ENCODE assay signal across 9 cellular contexts in the genomic region with DNA sequence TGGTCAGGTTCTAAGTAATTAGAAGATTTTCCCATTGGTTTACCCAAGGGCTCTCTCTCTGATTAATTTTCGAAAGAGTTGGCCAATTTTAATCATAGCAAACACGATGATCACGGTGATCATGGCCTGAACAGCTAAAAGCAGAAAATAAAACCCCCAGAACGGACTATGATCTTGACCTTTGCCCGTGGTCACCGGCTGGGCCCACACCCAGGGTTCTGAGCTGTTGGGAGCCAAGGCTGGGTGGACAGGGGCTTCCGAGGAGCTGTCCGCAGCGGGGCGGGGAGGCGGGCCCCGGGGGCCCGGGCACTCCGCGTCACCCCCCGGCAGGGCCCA. TPM values are rescaled to one million over a fixed set of nuclear protein-coding genes. Genes with fewer than 3 reads are reported as not detected.
DNase-seq lines count a peak whose midpoint lies in the region; ATAC-seq, FAIRE-seq and TF ChIP-seq lines count a peak whose summit lies in the region.
"Had no signal": no experiment of that assay in that cellular context is flagged by ENCODE, and none has a peak within 500 bp of the region (broad histone marks: within the 10 kb centered on the region; RNA-seq: fewer than 3 reads in every experiment).

No MANE protein-coding gene starts in this region.

- H3K9ac ChIP-seq in H9 (ENCODE audit: extremely low read depth, insufficient read length, low read length) (no peak overlapping the region), kidney (ENCODE audit: low read length in 2 of 2) (peak overlapping the region in 1 of 2 donors; percentile 10)

- H2BK15ac ChIP-seq in H9 (ENCODE audit: low read depth, low read length): no peak overlapping the region

- no peak overlapping the region for H2AK5ac ChIP-seq in H9 (ENCODE audit: insufficient read length, low read length)

- peak overlapping the region in 1 of 2 donors; percentile 57 for H3K4me3 ChIP-seq in kidney (ENCODE audit: low read length in 2 of 2)

- H3T11ph ChIP-seq in H9 (ENCODE audit: low read length): no peak overlapping the region

- H4K5ac ChIP-seq in H9 (ENCODE audit: insufficient read length, low read depth, low read length): no peak overlapping the region

- H4K91ac ChIP-seq in H9 (ENCODE audit: insufficient read length, low read depth, low read length): no peak overlapping the region

- no peak overlapping the region for H2BK20ac ChIP-seq in H9 (ENCODE audit: low read depth, low read length, poor library complexity, severe bottlenecking)

- no peak overlapping the region for H2BK5ac ChIP-seq in H9 (ENCODE audit: insufficient read length, low read length)

- TF ChIP-seq CTCF in H9 (conservative IDR thresholded peaks at IDR 0.05): no peak
- TF ChIP-seq CTCF in kidney (IDR thresholded peaks at IDR 0.05; ENCODE audit: borderline replicate concordance, extremely low read depth, insufficient read depth): no peak

- H3K4me1 ChIP-seq in H9 (ENCODE audit: insufficient read depth, low read length) (peaks cover 2% of the 10 kb centered on the region; the same call in 1 of the 2 replicates), kidney (ENCODE audit: control insufficient read depth in 1 of 2, insufficient read depth in 1 of 2, low read depth in 1 of 2, low read length in 2 of 2) (peaks cover 0 to 9% of the 10 kb centered on the region in 2 donors)

- DNase-seq in H9: no peak
- no peak for DNase-seq in activated CD8-positive, alpha-beta T cell treated with anti-CD3 and anti-CD28 coated beads, Interleukin-2, amount 10 ng/mL, durations not matched to agents 7 days and 5 days
- DNase-seq in kidney: no peak
- DNase-seq in GM03348 (ENCODE audit: low spot score): no peak
- DNase-seq: GDM1 had no signal

- no peak overlapping the region for H3K4ac ChIP-seq in H9 (ENCODE audit: low read depth, low read length)

- H3K4me1 Mint-ChIP-seq in H9: peaks cover 8 to 19% of the 10 kb centered on the region in 2 experiments
- peaks cover 50% of the 10 kb centered on the region for H3K4me1 Mint-ChIP-seq in activated CD8-positive, alpha-beta T cell treated with anti-CD3 and anti-CD28 coated beads, Interleukin-2, amount 10 ng/mL, durations not matched to agents 7 days and 5 days (ENCODE audit: low read depth)
- H3K4me1 Mint-ChIP-seq in stimulated activated memory B cell treated with anti-CD40 and anti-IgM and Interleukin-4, amounts not matched to agents 10 μg/mL and 1 μg/mL and 100 μg/mL, for 72 hours: peaks cover 41% of the 10 kb centered on the region

- no peak overlapping the region for H3K27ac ChIP-seq in H9 (ENCODE audit: insufficient read length, low read depth, low read length)
- H3K27ac ChIP-seq in kidney (ENCODE audit: low read depth in 2 of 2, low read length in 2 of 2): peak overlapping the region; percentile 72

- intact Hi-C loops in kidney (cut with DNase I): loop anchor here (10.0 kb wide), 1 partner anchor 52 kb away; no protein-coding TSS in a partner anchor

- no peaks in the 10 kb centered on the region for H3K36me3 Mint-ChIP-seq in H9 (ENCODE audit: insufficient read depth in 1 of 3, low read depth in 3 of 3)
- no peaks in the 10 kb centered on the region for H3K36me3 Mint-ChIP-seq in activated CD8-positive, alpha-beta T cell treated with anti-CD3 and anti-CD28 coated beads, Interleukin-2, amount 10 ng/mL, durations not matched to agents 7 days and 5 days (ENCODE audit: low read depth)
- no peaks in the 10 kb centered on the region for H3K36me3 Mint-ChIP-seq in stimulated activated memory B cell treated with anti-CD40 and anti-IgM and Interleukin-4, amounts not matched to agents 10 μg/mL and 1 μg/mL and 100 μg/mL, for 72 hours

- no CpG with 5 or more reads among the region's 16 CpGs for WGBS in H9 (ENCODE audit: extremely low coverage, insufficient read length, low lambda C conversion rate)

- H2BK12ac ChIP-seq in H9 (ENCODE audit: insufficient read length, low read depth, low read length): no peak overlapping the region

- FAIRE-seq in kidney (lab: Jason Lieb, UNC): no peak
- FAIRE-seq: colon had no signal

- no peaks in the 10 kb centered on the region for H4K20me1 ChIP-seq in H9 (ENCODE audit: control insufficient read depth, insufficient read depth, insufficient read length)

- no peaks in the 10 kb centered on the region for H3K79me1 ChIP-seq in H9 (ENCODE audit: insufficient read depth, low read depth, low read length, poor library complexity, severe bottlenecking)

- H3K79me2 ChIP-seq in H9 (ENCODE audit: insufficient read depth, low read length): no peaks in the 10 kb centered on the region

- no peak for ATAC-seq in activated CD8-positive, alpha-beta T cell treated with anti-CD3 and anti-CD28 coated beads, Interleukin-2, amount 10 ng/mL, durations not matched to agents 7 days and 5 days
- ATAC-seq in stimulated activated memory B cell treated with anti-CD40 and anti-IgM and Interleukin-4, amounts not matched to agents 10 μg/mL and 1 μg/mL and 100 μg/mL, for 72 hours: no peak
- ATAC-seq in GM21786 (IDR thresholded peaks at IDR 0.05; ENCODE audit: unreplicated experiment) (no peak), GM19397 (IDR thresholded peaks at IDR 0.05; ENCODE audit: unreplicated experiment) (no peak)

- no peak overlapping the region for H3K23ac ChIP-seq in H9 (ENCODE audit: insufficient read length, low read depth, low read length)

- POLR2A ChIA-PET in activated CD8-positive, alpha-beta T cell treated with anti-CD3 and anti-CD28 coated beads, Interleukin-2, amount 10 ng/mL, durations not matched to agents 7 days and 5 days (lab: Charles Lee): no interaction called here

- peak overlapping the region in 1 of 3 experiments; percentile 28; a peak in 1 of 7 replicates for H3K27ac Mint-ChIP-seq in H9
- H3K27ac Mint-ChIP-seq in activated CD8-positive, alpha-beta T cell treated with anti-CD3 and anti-CD28 coated beads, Interleukin-2, amount 10 ng/mL, durations not matched to agents 7 days and 5 days: peak overlapping the region; percentile 54
- no peak overlapping the region for H3K27ac Mint-ChIP-seq in stimulated activated memory B cell treated with anti-CD40 and anti-IgM and Interleukin-4, amounts not matched to agents 10 μg/mL and 1 μg/mL and 100 μg/mL, for 72 hours

- H3K4me3 Mint-ChIP-seq in H9: no peak overlapping the region
- H3K4me3 Mint-ChIP-seq in activated CD8-positive, alpha-beta T cell treated with anti-CD3 and anti-CD28 coated beads, Interleukin-2, amount 10 ng/mL, durations not matched to agents 7 days and 5 days: peak overlapping the region; percentile 44
- peak overlapping the region; percentile 60 for H3K4me3 Mint-ChIP-seq in stimulated activated memory B cell treated with anti-CD40 and anti-IgM and Interleukin-4, amounts not matched to agents 10 μg/mL and 1 μg/mL and 100 μg/mL, for 72 hours

- H3K56ac ChIP-seq in H9 (ENCODE audit: insufficient read length, low read depth, low read length): no peak overlapping the region

- no peak overlapping the region for H3K14ac ChIP-seq in H9 (ENCODE audit: insufficient read depth, low read length)

- H3K9me3 Mint-ChIP-seq in H9: no peaks in the 10 kb centered on the region; a peak in 1 of 5 replicates
- no peaks in the 10 kb centered on the region for H3K9me3 Mint-ChIP-seq in activated CD8-positive, alpha-beta T cell treated with anti-CD3 and anti-CD28 coated beads, Interleukin-2, amount 10 ng/mL, durations not matched to agents 7 days and 5 days (ENCODE audit: insufficient read depth)
- peaks cover 2% of the 10 kb centered on the region for H3K9me3 Mint-ChIP-seq in stimulated activated memory B cell treated with anti-CD40 and anti-IgM and Interleukin-4, amounts not matched to agents 10 μg/mL and 1 μg/mL and 100 μg/mL, for 72 hours

- H4K8ac ChIP-seq in H9 (replicated peaks; ENCODE audit: insufficient read length, low read depth, low read length): no peak overlapping the region

- no peak overlapping the region for H2BK120ac ChIP-seq in H9 (ENCODE audit: low read depth, low read length, poor library complexity, severe bottlenecking)

- no peak overlapping the region for H3K18ac ChIP-seq in H9 (ENCODE audit: insufficient read length, low read depth, low read length)

- H3K27me3 ChIP-seq in H9 (ENCODE audit: insufficient read depth, low read length): peaks cover 16% of the 10 kb centered on the region; the same call in 1 of the 2 replicates

- H3K9me3 ChIP-seq in H9 (ENCODE audit: control insufficient read depth, low read depth, low read length): no peaks in the 10 kb centered on the region
- H3K9me3 ChIP-seq in kidney (ENCODE audit: control insufficient read depth in 1 of 2, low read length in 2 of 2): no peaks in the 10 kb centered on the region

- H2AFZ ChIP-seq in H9 (ENCODE audit: low read length): no peak overlapping the region

- H3K23me2 ChIP-seq in H9 (ENCODE audit: insufficient read length, low read depth, low read length, poor library complexity, severe bottlenecking): peaks cover 11% of the 10 kb centered on the region

- CTCF ChIA-PET in activated CD8-positive, alpha-beta T cell treated with anti-CD3 and anti-CD28 coated beads, Interleukin-2, amount 10 ng/mL, durations not matched to agents 7 days and 5 days (lab: Charles Lee): interaction anchor here (1.0 to 4.7 kb wide), 5 partner anchors 8 to 75 kb away, joined by 3 to 35 read pairs (median 10); no protein-coding TSS in a partner anchor

- H3K4me2 ChIP-seq in H9 (ENCODE audit: insufficient read depth, insufficient read length, low read length): peak overlapping the region; percentile 62

- peaks cover 2% of the 10 kb centered on the region; the same call in 1 of the 2 replicates for H3K27me3 Mint-ChIP-seq in H9 (ENCODE audit: low read depth)
- peaks cover 20% of the 10 kb centered on the region for H3K27me3 Mint-ChIP-seq in activated CD8-positive, alpha-beta T cell treated with anti-CD3 and anti-CD28 coated beads, Interleukin-2, amount 10 ng/mL, durations not matched to agents 7 days and 5 days (ENCODE audit: low read depth)
- peaks cover 56% of the 10 kb centered on the region for H3K27me3 Mint-ChIP-seq in stimulated activated memory B cell treated with anti-CD40 and anti-IgM and Interleukin-4, amounts not matched to agents 10 μg/mL and 1 μg/mL and 100 μg/mL, for 72 hours

- H3K36me3 ChIP-seq in kidney (ENCODE audit: control insufficient read depth in 1 of 2, insufficient read depth in 2 of 2, low read length in 2 of 2): no peaks in the 10 kb centered on the region

RNA-seq across cellular contexts. Expression of a gene that starts 2.5 kb away (rescaled TPM):
- total RNA-seq in H9 (2021): not detected in 2 replicates
- total RNA-seq in activated CD8-positive, alpha-beta T cell treated with anti-CD3 and anti-CD28 coated beads, Interleukin-2, amount 10 ng/mL, durations not matched to agents 7 days and 5 days: 1 to 10 TPM; 1.3 to 1.4 TPM
- 0.22 TPM for total RNA-seq in kidney
- not detected for polyA plus RNA-seq in kidney (ENCODE audit: insufficient read depth, low read depth, low replicate concordance)

RNA-seq across cellular contexts. Expression of a gene that starts 27.0 kb away (rescaled TPM):
- 0.04 and 0.07 TPM in 2 replicates for total RNA-seq in H9 (2021)
- not detected for total RNA-seq in activated CD8-positive, alpha-beta T cell treated with anti-CD3 and anti-CD28 coated beads, Interleukin-2, amount 10 ng/mL, durations not matched to agents 7 days and 5 days
- 0.63 TPM for total RNA-seq in kidney
- 0.09 TPM for polyA plus RNA-seq in kidney (ENCODE audit: insufficient read depth, low read depth, low replicate concordance)

RNA-seq across cellular contexts. Expression of a gene that starts 45.4 kb away (rescaled TPM):
- not detected in 2 replicates for total RNA-seq in H9 (2021)
- not detected for total RNA-seq in activated CD8-positive, alpha-beta T cell treated with anti-CD3 and anti-CD28 coated beads, Interleukin-2, amount 10 ng/mL, durations not matched to agents 7 days and 5 days
- total RNA-seq in kidney: 0.72 TPM
- polyA plus RNA-seq in kidney (ENCODE audit: insufficient read depth, low read depth, low replicate concordance): 15.8 TPM

Comparison
In these comparisons a context has a peak if more than half of its experiments do, and no peak if none do; other contexts are left out.
1. H3K4me3 Mint-ChIP-seq: peak in activated CD8-positive, alpha-beta T cell treated with anti-CD3 and anti-CD28 coated beads, Interleukin-2, amount 10 ng/mL, durations not matched to agents 7 days and 5 days (single experiment) and stimulated activated memory B cell treated with anti-CD40 and anti-IgM and Interleukin-4, amounts not matched to agents 10 μg/mL and 1 μg/mL and 100 μg/mL, for 72 hours (single experiment); none in H9 (0 of 2).